ENCODE assay signal across 13 cellular contexts in the genomic region with DNA sequence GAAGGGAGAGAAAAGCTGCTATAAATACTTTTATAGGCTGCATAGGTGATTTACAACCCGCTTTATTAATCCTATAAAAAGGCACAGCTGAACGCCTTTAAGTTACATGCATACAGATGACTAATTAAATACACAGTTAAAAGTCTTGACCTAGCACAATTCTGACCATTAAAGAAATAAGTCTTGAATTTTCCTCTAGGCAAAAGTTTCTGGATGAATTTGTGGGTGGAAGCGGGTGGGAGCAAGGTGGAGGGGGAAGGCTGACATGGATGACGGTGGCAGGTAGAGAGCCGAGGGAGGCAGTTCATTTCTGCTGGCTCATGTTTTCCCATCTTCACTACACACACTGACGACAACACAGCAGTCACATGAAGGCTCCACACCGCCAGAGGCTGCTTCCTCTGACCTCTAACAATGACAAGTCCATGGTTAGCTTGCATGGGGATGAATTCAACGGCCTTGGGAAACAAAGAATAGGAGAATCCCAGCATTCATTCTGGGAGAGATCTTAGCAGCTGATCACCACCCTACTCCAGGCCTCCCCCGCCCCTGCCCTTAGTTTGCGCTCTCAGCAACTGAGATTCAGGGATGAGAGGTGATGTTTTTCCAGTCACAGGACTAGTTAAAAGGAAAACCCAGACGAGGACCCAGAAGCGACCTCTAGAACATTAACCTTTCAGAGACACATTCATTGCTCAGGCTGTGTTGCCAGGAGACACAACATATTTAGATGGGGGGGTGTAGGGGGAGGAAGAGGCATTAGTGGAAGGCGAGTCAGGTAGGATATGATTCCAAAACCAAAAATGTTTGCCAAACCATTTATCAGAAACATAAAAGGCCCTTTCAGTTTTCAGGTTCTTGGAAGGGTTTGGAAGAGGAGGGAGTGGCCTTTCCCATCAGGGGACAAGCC.
DNase-seq lines count a peak whose midpoint lies in the region; ATAC-seq, FAIRE-seq and TF ChIP-seq lines count a peak whose summit lies in the region.
"Had no signal": no experiment of that assay in that cellular context is flagged by ENCODE, and none has a peak within 500 bp of the region (broad histone marks: within the 10 kb centered on the region; RNA-seq: fewer than 3 reads in every experiment).

No MANE protein-coding gene starts in this region.

- H3K4me1 ChIP-seq in right atrium auricular region (peaks cover 0 to 7% of the 10 kb centered on the region in 2 donors), kidney (ENCODE audit: control insufficient read depth in 1 of 2, insufficient read depth in 1 of 2, low read depth in 1 of 2, low read length in 2 of 2) (peaks cover 0 to under 1% of the 10 kb centered on the region in 2 donors), uterus (no peaks in the 10 kb centered on the region)
- H3K4me1 ChIP-seq: stomach had no signal

- H3K27ac ChIP-seq in right atrium auricular region (no peak overlapping the region), kidney (ENCODE audit: low read depth in 2 of 2, low read length in 2 of 2) (peak overlapping the region; percentile 70 to 77), uterus (peak overlapping the region; percentile 80 to 85)
- H3K27ac ChIP-seq: stomach had no signal

- intact Hi-C loops in Right ventricle myocardium superior (cut with DNase I): no loop called here
- intact Hi-C loops in kidney (cut with DNase I): no loop called here
- intact Hi-C loops in uterus (cut with DNase I; ENCODE audit: low total_unique reads): no loop called here

- H3K4me3 ChIP-seq in right atrium auricular region (no peak overlapping the region), kidney (ENCODE audit: low read length in 2 of 2) (no peak overlapping the region), uterus (no peak overlapping the region)
- H3K4me3 ChIP-seq: stomach had no signal

- H3K9ac ChIP-seq in kidney (ENCODE audit: low read length in 2 of 2): peak overlapping the region in 1 of 2 donors; percentile 38

- no peak for FAIRE-seq in kidney (lab: Jason Lieb, UNC)
- FAIRE-seq: endothelial cell of umbilical vein had no signal

- H3K9me3 ChIP-seq in right atrium auricular region (no peaks in the 10 kb centered on the region), kidney (ENCODE audit: control insufficient read depth in 1 of 2, low read length in 2 of 2) (no peaks in the 10 kb centered on the region), uterus (no peaks in the 10 kb centered on the region)
- H3K9me3 ChIP-seq: stomach had no signal

- peak; percentile 59 for ATAC-seq in Right ventricle myocardium superior (ENCODE audit: poor library complexity)
- ATAC-seq in GM19395 (IDR thresholded peaks at IDR 0.05; ENCODE audit: unreplicated experiment): no peak
- no peak for ATAC-seq in stimulated activated naive CD8-positive, alpha-beta T cell treated with anti-CD3 and anti-CD28 coated beads, Interleukin-15, Interleukin-2, amounts not matched to agents 100 U/mL and 50 U/mL, for 24 hours

- H3K27me3 ChIP-seq in right atrium auricular region (no peaks in the 10 kb centered on the region), uterus (no peaks in the 10 kb centered on the region)
- H3K27me3 ChIP-seq: stomach had no signal

- TF ChIP-seq POLR2A in uterus (IDR thresholded peaks at IDR 0.05): no peak

- DNase-seq in Right ventricle myocardium superior: no peak
- no peak for DNase-seq in right atrium auricular region (ENCODE audit: low spot score)
- DNase-seq in SW480 (ENCODE audit: low spot score): peak; percentile 5
- DNase-seq in kidney: no peak
- DNase-seq in uterus: peak; percentile 48 to 51
- DNase-seq in stimulated activated naive CD8-positive, alpha-beta T cell treated with anti-CD3 and anti-CD28 coated beads, Interleukin-15, Interleukin-2, amounts not matched to agents 100 U/mL and 50 U/mL, for 24 hours: no peak
- DNase-seq in activated CD4-positive, alpha-beta T cell treated with anti-CD3 and anti-CD28 coated beads, Interleukin-2, amount 50 U/mL, for 48 hours: no peak
- DNase-seq: nucleus accumbens; SIG-M5; stimulated activated CD4-positive, alpha-beta T cell treated with anti-CD3 and anti-CD28 coated beads, Interleukin-2, amount 100 ng/mL, for 24 hours; stomach had no signal

- H3K36me3 ChIP-seq in right atrium auricular region (no peaks in the 10 kb centered on the region), kidney (ENCODE audit: control insufficient read depth in 1 of 2, insufficient read depth in 2 of 2, low read length in 2 of 2) (no peaks in the 10 kb centered on the region), uterus (no peaks in the 10 kb centered on the region)
- H3K36me3 ChIP-seq: stomach had no signal

- TF ChIP-seq CTCF in right atrium auricular region (IDR thresholded peaks at IDR 0.05): no peak
- no peak for TF ChIP-seq CTCF in kidney (IDR thresholded peaks at IDR 0.05; ENCODE audit: borderline replicate concordance, extremely low read depth, insufficient read depth)
- no peak for TF ChIP-seq CTCF in uterus (IDR thresholded peaks at IDR 0.05)

Comparison
In these comparisons a context has a peak if more than half of its experiments do, and no peak if none do; other contexts are left out.
1. DNase-seq: peak in SW480 (single experiment) and uterus (2 of 2); none in Right ventricle myocardium superior (single experiment), right atrium auricular region (single experiment), kidney (single experiment), stimulated activated naive CD8-positive, alpha-beta T cell treated with anti-CD3 and anti-CD28 coated beads, Interleukin-15, Interleukin-2, amounts not matched to agents 100 U/mL and 50 U/mL, for 24 hours (single experiment) and activated CD4-positive, alpha-beta T cell treated with anti-CD3 and anti-CD28 coated beads, Interleukin-2, amount 50 U/mL, for 48 hours (0 of 2).
2. H3K27ac ChIP-seq: peak in kidney (2 of 2) and uterus (2 of 2); none in right atrium auricular region (0 of 2).